Comparison of ENCODE assay signal across 13 cellular contexts in genomic region chr11:126109941-126110731, GRCh38. TPM values are rescaled to one million over a fixed set of nuclear protein-coding genes. Genes with fewer than 3 reads are reported as not detected.
A peak's percentile ranks its signal among the peaks of the same experiment; 100 is the strongest.
DNase-seq lines count a peak whose midpoint lies in the region; ATAC-seq, FAIRE-seq and TF ChIP-seq lines count a peak whose summit lies in the region.
"Had no signal": no experiment of that assay in that cellular context is flagged by ENCODE, and none has a peak within 500 bp of the region (broad histone marks: within the 10 kb centered on the region; RNA-seq: fewer than 3 reads in every experiment).

No MANE protein-coding gene starts in this region.

- H3K27me3 ChIP-seq in H1 (replicated peaks in 1 of 4; ENCODE audit: control insufficient read depth in 3 of 4, extremely low read depth in 1 of 4, insufficient read depth in 3 of 4, low read length in 3 of 4) (peaks cover 0 to 3% (median 0%) of the 10 kb centered on the region in 4 experiments; a peak in 1 of 7 replicates), skeletal muscle satellite cell (ENCODE audit: control insufficient read depth, insufficient read depth, low read length) (peaks cover 7% of the 10 kb centered on the region)
- H3K27me3 ChIP-seq: cardiac muscle cell, gastrocnemius medialis had no signal

- H4K20me1 ChIP-seq in H1 (replicated peaks in 1 of 2; ENCODE audit: control insufficient read depth in 1 of 2, insufficient read depth in 2 of 2, low read length in 2 of 2), result no peaks in the 10 kb centered on the region

- H3K23ac ChIP-seq in H1 (ENCODE audit: insufficient read length), result no peak overlapping the region

- H3K56ac ChIP-seq in H1 (replicated peaks; ENCODE audit: insufficient read length, low read depth, low read length), result no peak overlapping the region

- no peaks in the 10 kb centered on the region for H3K79me2 ChIP-seq in H1 (ENCODE audit: control insufficient read depth in 1 of 2, insufficient read depth in 2 of 2, low read length in 2 of 2)

- no peak overlapping the region for H4K5ac ChIP-seq in H1 (ENCODE audit: insufficient read length, low read depth, low read length)

- H3K9ac ChIP-seq in H1 (replicated peaks in 1 of 4; ENCODE audit: extremely low read depth in 1 of 4, low read depth in 3 of 4, low read length in 3 of 4) (no peak overlapping the region), skeletal muscle satellite cell (ENCODE audit: low read depth, low read length) (no peak overlapping the region)

- no peak overlapping the region; the same call in 1 of the 2 replicates for H2BK15ac ChIP-seq in H1 (ENCODE audit: low read length)

- intact Hi-C loops in mucosa of descending colon (cut with DNase I, micrococcal nuclease), result no loop called here

- no peak overlapping the region for H4K8ac ChIP-seq in H1 (ENCODE audit: extremely low read depth, insufficient read depth, low read length)

- H3K18ac ChIP-seq in H1 (ENCODE audit: extremely low read depth, low read length), result no peak overlapping the region

- no peak for FAIRE-seq in H1 (lab: Jason Lieb, UNC)

- H3K4me1 ChIP-seq in H1 (replicated peaks in 1 of 4; ENCODE audit: control insufficient read depth in 3 of 4, insufficient read depth in 4 of 4, low read length in 3 of 4) (peaks cover 0 to 10% (median 4%) of the 10 kb centered on the region in 4 experiments; a peak in 6 of 7 replicates), skeletal muscle satellite cell (ENCODE audit: control insufficient read depth, insufficient read depth, low read length) (peaks cover 55% of the 10 kb centered on the region), mucosa of descending colon (ENCODE audit: low read depth) (peaks cover 17% of the 10 kb centered on the region)

- H2BK120ac ChIP-seq in H1 (replicated peaks; ENCODE audit: low read depth, low read length), result no peak overlapping the region

- DNase-seq in activated CD4-positive, CD25-positive, alpha-beta regulatory T cell (lab: John Stamatoyannopoulos, UW), result no peak
- DNase-seq in LHCN-M2 (ENCODE audit: low read depth) (peak; percentile 93), H1 (ENCODE audit: low read depth in 1 of 2, low spot score in 2 of 2) (no peak), NCI-H82 (lab: John Stamatoyannopoulos, UW) (no peak), mucosa of descending colon (no peak), MV-4-11 (lab: John Stamatoyannopoulos, UW) (no peak)
- DNase-seq: DND-41, KG1 had no signal

- no peak for TF ChIP-seq RAD21 in H1 (IDR thresholded peaks at IDR 0.05 in 1 of 2, conservative IDR thresholded peaks at IDR 0.05 in 1 of 2; ENCODE audit: low read depth in 2 of 2, low read length in 2 of 2)

- no peak overlapping the region for H2BK5ac ChIP-seq in H1 (ENCODE audit: low read depth, low read length)

- H3K36me3 ChIP-seq in H1 (ENCODE audit: control insufficient read depth in 2 of 4, insufficient read depth in 4 of 4, low read length in 3 of 4) (no peaks in the 10 kb centered on the region), skeletal muscle satellite cell (ENCODE audit: insufficient read depth, low read length) (no peaks in the 10 kb centered on the region), mucosa of descending colon (ENCODE audit: low read depth) (no peaks in the 10 kb centered on the region)
- H3K36me3 ChIP-seq: cardiac muscle cell, gastrocnemius medialis had no signal

- H4K91ac ChIP-seq in H1 (replicated peaks; ENCODE audit: insufficient read length, low read length), result no peak overlapping the region

- no peak overlapping the region for H2AFZ ChIP-seq in H1 (ENCODE audit: low read length)

- 90% methylated on average over 10 of the region's 10 CpGs; no CpG with 5 or more reads in 1 of the 2 experiments for WGBS in H1 (ENCODE audit: extremely low coverage in 1 of 2, insufficient coverage in 1 of 2, insufficient read length in 1 of 2, insufficient replicate concordance in 2 of 2, low coverage in 1 of 2, low lambda C conversion rate in 2 of 2, missing lambda C conversion rate in 1 of 2), 2 experiments

- TF ChIP-seq CTCF in H1 (IDR thresholded peaks at IDR 0.05; ENCODE audit: control extremely low read depth in 1 of 3, insufficient read depth in 1 of 3, low read depth in 1 of 3, low read length in 3 of 3) (no peak), mucosa of descending colon (IDR thresholded peaks at IDR 0.05) (no peak)

- H3K9me3 ChIP-seq in H1 (ENCODE audit: insufficient read depth in 2 of 2, low read depth in 1 of 2, low read length in 1 of 2), result no peaks in the 10 kb centered on the region
- H3K9me3 ChIP-seq in skeletal muscle satellite cell (replicated peaks; ENCODE audit: low read length), result no peaks in the 10 kb centered on the region
- no peaks in the 10 kb centered on the region for H3K9me3 ChIP-seq in mucosa of descending colon
- H3K9me3 ChIP-seq: gastrocnemius medialis had no signal

- H2AK5ac ChIP-seq in H1 (ENCODE audit: low read depth, low read length), result 0 out of 2 replicates have a peak overlapping the region, but pooled peaks have one; percentile 0

- no peak overlapping the region for H3K14ac ChIP-seq in H1 (ENCODE audit: insufficient read length)

- no peak overlapping the region for H2BK20ac ChIP-seq in H1 (ENCODE audit: low read length)

- H3K27ac ChIP-seq in H1 (ENCODE audit: low read depth, low read length), result no peak overlapping the region
- H3K27ac ChIP-seq: 22Rv1, cardiac muscle cell had no signal

- H3K4me3 ChIP-seq in H1 (ENCODE audit: extremely low read depth in 1 of 4, insufficient read depth in 2 of 4, low read depth in 3 of 4, low read length in 4 of 4) (no peak overlapping the region), skeletal muscle satellite cell (ENCODE audit: low read length) (peak overlapping the region; percentile 1), mucosa of descending colon (no peak overlapping the region)
- H3K4me3 ChIP-seq: cardiac muscle cell, gastrocnemius medialis had no signal

- TF ChIP-seq EP300 in H1 (IDR thresholded peaks at IDR 0.05; ENCODE audit: borderline replicate concordance in 1 of 2, low read depth in 2 of 2, low read length in 2 of 2), result no peak

- H3K4ac ChIP-seq in H1 (replicated peaks; ENCODE audit: insufficient read length, low read depth, low read length), result no peak overlapping the region

- ATAC-seq in activated CD4-positive, CD25-positive, alpha-beta regulatory T cell treated with anti-CD3 and anti-CD28 coated beads, Interleukin-2, amount 50 U/mL, for 24 hours, result peak; percentile 62 to 69
- ATAC-seq in mucosa of descending colon, result no peak

- no peaks in the 10 kb centered on the region for H3K79me1 ChIP-seq in H1 (ENCODE audit: low read depth, low read length)

- no peaks in the 10 kb centered on the region for H3K23me2 ChIP-seq in H1 (ENCODE audit: low read depth, low read length)

- no peak for TF ChIP-seq POLR2A in H1 (IDR thresholded peaks at IDR 0.05; ENCODE audit: control extremely low read depth in 1 of 2, low read depth in 2 of 2, low read length in 2 of 2)

- H2BK12ac ChIP-seq in H1 (ENCODE audit: low read depth, low read length), result no peak overlapping the region

- no peak overlapping the region for H3K4me2 ChIP-seq in H1 (ENCODE audit: insufficient read depth in 1 of 2, low read depth in 2 of 2, low read length in 2 of 2)
- peak overlapping the region; percentile 49 for H3K4me2 ChIP-seq in skeletal muscle satellite cell (ENCODE audit: low read length)

- CTCF ChIA-PET in H1 (lab: Charles Lee; ENCODE audit: partially characterized antibody), result interaction anchor here (0.9 to 1.7 kb wide), 4 partner anchors 9 to 183 kb away, joined by 3 to 6 read pairs (median 3); no protein-coding TSS in a partner anchor

- POLR2A ChIA-PET in H1 (lab: Charles Lee; ENCODE audit: partially characterized antibody), result interaction anchor here (0.8 to 1.7 kb wide), 2 partner anchors 11 to 27 kb away, joined by 3 to 4 read pairs; no protein-coding TSS in a partner anchor

TF ChIP-seq in H1, 55 proteins besides CTCF, POLR2A, EP300 and RAD21:
- TF ChIP-seq ZNF274 (IDR thresholded peaks at IDR 0.05; ENCODE audit: borderline replicate concordance, extremely low read depth, low read length) (no peak), GTF2F1 (IDR thresholded peaks at IDR 0.05; ENCODE audit: borderline replicate concordance, low read depth, low read length) (no peak), TBP (IDR thresholded peaks at IDR 0.05; ENCODE audit: low read depth, low read length) (no peak), KDM4A (IDR thresholded peaks at IDR 0.05; ENCODE audit: low read depth, low read length, severe bottlenecking) (no peak), JUN (IDR thresholded peaks at IDR 0.05; ENCODE audit: low read depth, low read length) (no peak), SUZ12 (IDR thresholded peaks at IDR 0.05; ENCODE audit: low read length) (no peak), HDAC6 (IDR thresholded peaks at IDR 0.05; ENCODE audit: low read depth, low read length) (no peak), FOSL1 (IDR thresholded peaks at IDR 0.05; ENCODE audit: insufficient read depth, low read depth, low read length) (no peak), CHD1 (IDR thresholded peaks at IDR 0.05; ENCODE audit: low read depth, low read length) (no peak), CBX5 (IDR thresholded peaks at IDR 0.05; ENCODE audit: low read depth, low read length) (no peak), NANOG (IDR thresholded peaks at IDR 0.05; ENCODE audit: insufficient read depth, low read depth, low read length, poor library complexity, severe bottlenecking) (no peak)
TF ChIP-seq in H1: peak in this region for 0.

RNA-seq across cellular contexts. Expression of gene CDON, which starts 47.5 kb away (rescaled TPM):
- total RNA-seq in LHCN-M2 (2014; rRNA removed), result 22.6 and 40.3 TPM in 2 replicates
- polyA plus RNA-seq in LHCN-M2 (2012), result 4.8 TPM
- total RNA-seq in H1 (2021; fragmentation: NEBNext Ultra II Directional; extraction: Animal tissue kit (Norgen Biotek cat#: 25700)), result 32.5 and 32.9 TPM in 2 replicates
- polyA plus RNA-seq in H1 (2011; rRNA removed), result 11.0 and 11.5 TPM in 2 replicates
- 9.9 TPM for polyA plus RNA-seq in H1 (2011; cell fraction: cytosol; rRNA removed)
- polyA plus RNA-seq in H1 (2011; cell fraction: nucleus; rRNA removed), result 17.0 TPM
- 8.7 to 16.6 TPM (median 13.3 TPM) in 4 replicates for polyA plus RNA-seq in H1 (2012, experiment 1 of 2)
- 1.1 TPM for polyA plus RNA-seq in H1 (2012, experiment 2 of 2)
- polyA plus RNA-seq in H1 (2013, experiment 1 of 2), result 13.0 TPM
- polyA plus RNA-seq in H1 (2013, experiment 2 of 2), result 14.4 TPM
- polyA minus RNA-seq in H1 (2011; rRNA and poly(A)+ RNA removed), result 38.4 and 52.2 TPM in 2 replicates
- 25.5 TPM for polyA minus RNA-seq in H1 (2011; cell fraction: cytosol; rRNA and poly(A)+ RNA removed)
- 43.3 TPM for polyA minus RNA-seq in H1 (2011; cell fraction: nucleus; rRNA and poly(A)+ RNA removed)
- 3.3 and 8.7 TPM in 2 replicates for total RNA-seq in skeletal muscle satellite cell (2012; rRNA removed)
- total RNA-seq in mucosa of descending colon, result 10 to 100 TPM in 1 of 3 donors, 1 to 10 TPM in 2; 3.8 to 91.6 (median 6.6) TPM
